In the genomic region with DNA sequence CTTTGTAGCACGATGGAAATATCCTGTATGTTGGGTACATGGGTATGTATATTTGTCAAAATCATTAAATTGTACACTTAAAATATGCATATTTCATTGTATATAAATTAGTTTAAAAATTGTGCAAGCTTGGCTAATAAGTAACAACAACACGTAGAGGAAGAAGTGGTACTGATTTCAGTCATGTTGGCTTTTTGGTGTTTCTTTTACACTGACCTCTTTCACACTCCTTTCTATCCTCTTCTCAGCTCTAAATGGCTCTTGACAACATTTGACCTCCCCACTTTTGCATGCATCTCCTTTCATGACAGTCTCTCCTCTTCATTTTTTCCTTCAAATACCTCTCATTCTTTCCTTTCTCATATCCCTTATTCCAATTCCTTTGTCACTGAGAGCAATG, we compare ENCODE assay signal across 17 cellular contexts.
DNase-seq lines count a peak whose midpoint lies in the region; ATAC-seq lines count a peak whose summit lies in the region.
"Had no signal": no experiment of that assay in that cellular context is flagged by ENCODE, and none has a peak within 500 bp of the region (broad histone marks: within the 10 kb centered on the region; RNA-seq: fewer than 3 reads in every experiment).

No MANE protein-coding gene starts in this region.

- ATAC-seq in GM18508 (IDR thresholded peaks at IDR 0.05; ENCODE audit: insufficient read depth, unreplicated experiment) (peak; percentile 82), GM19395 (IDR thresholded peaks at IDR 0.05; ENCODE audit: unreplicated experiment) (peak; percentile 78), GM21786 (IDR thresholded peaks at IDR 0.05; ENCODE audit: unreplicated experiment) (peak; percentile 63), HG03108 (IDR thresholded peaks at IDR 0.05; ENCODE audit: unreplicated experiment) (peak; percentile 93)

- DNase-seq in NCI-H82 treated with DMSO at 0.1 percent for 48 hours (lab: John Stamatoyannopoulos, UW; ENCODE audit: unreplicated experiment) (no peak), COLO829 (ENCODE audit: low spot score) (no peak)
- DNase-seq in stimulated activated naive CD4-positive, alpha-beta T cell (lab: John Stamatoyannopoulos, UW) = no peak
- DNase-seq in activated effector memory CD4-positive, alpha-beta T cell treated with anti-CD3 and anti-CD28 coated beads, Interleukin-2, amount 50 U/mL, for 16 hours = no peak
- DNase-seq: CD4-positive, CD25-positive, alpha-beta regulatory T cell; EL; HFFc6; MV-4-11; NCI-H1436 treated with DMSO at 0.1 percent for 48 hours; NCI-H2029 treated with DMSO at 0.1 percent for 48 hours; NCI-H2171 treated with DMSO at 0.1 percent for 48 hours; NCI-H446 treated with DMSO at 0.1 percent for 48 hours; NCI-H748 treated with DMSO at 0.1 percent for 48 hours had no signal
